Comparison of ENCODE assay signal across 17 cellular contexts in the genomic region with DNA sequence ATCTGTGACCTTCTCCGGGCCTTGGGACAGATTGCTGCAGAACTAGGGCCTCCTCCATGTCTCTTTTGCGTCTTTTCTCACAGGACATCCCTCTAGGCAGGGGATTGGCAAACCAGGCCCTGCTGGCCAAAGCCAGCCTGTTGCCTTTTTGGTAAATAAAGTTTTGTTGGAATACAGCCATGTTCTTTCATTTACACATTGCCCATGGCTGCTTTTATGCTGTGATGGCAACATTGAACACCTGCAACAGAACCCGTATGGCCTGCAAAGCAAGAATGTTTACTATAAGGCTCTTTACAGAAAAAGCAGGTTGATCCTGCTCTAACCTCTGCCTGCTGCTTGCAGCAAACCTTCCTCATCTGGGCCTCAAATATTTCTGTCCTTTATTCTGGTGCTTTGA. TPM values are rescaled to one million over a fixed set of nuclear protein-coding genes. Genes with fewer than 3 reads are reported as not detected.
"Had no signal": no experiment of that assay in that cellular context is flagged by ENCODE, and none has a peak within 500 bp of the region (broad histone marks: within the 10 kb centered on the region; RNA-seq: fewer than 3 reads in every experiment).

No MANE protein-coding gene starts in this region.

- H3K27ac Mint-ChIP-seq: activated CD8-positive, alpha-beta T cell treated with anti-CD3 and anti-CD28 coated beads for 36 hours; T-helper 17 cell; WTC11 had no signal

- ATAC-seq: activated CD8-positive, alpha-beta T cell treated with anti-CD3 and anti-CD28 coated beads for 36 hours; activated T-cell treated with anti-CD3 and anti-CD28 coated beads, Interleukin-2, amount 50 U/mL, for 4 hours; lower lobe of right lung; T-helper 17 cell; WTC11 had no signal

- DNase-seq: activated CD4-positive, alpha-beta T cell treated with anti-CD3 and anti-CD28 coated beads for 4 hours; activated CD8-positive, alpha-beta T cell treated with anti-CD3 and anti-CD28 coated beads for 36 hours; activated effector memory CD4-positive, alpha-beta T cell treated with Interleukin-2 at 50 U/mL for 16 hours; activated naive CD4-positive, alpha-beta T cell treated with anti-CD3 and anti-CD28 coated beads, Interleukin-2, amount 50 U/mL, for 16 hours; activated T-cell treated with anti-CD3 and anti-CD28 coated beads, Interleukin-2, amount 50 U/mL, for 4 hours; adrenal gland; esophagus squamous epithelium; glutamatergic neuron; hypothalamus; lower lobe of right lung; stimulated activated CD4-positive, alpha-beta T cell treated with anti-CD3 and anti-CD28 coated beads, Interleukin-1b, Interleukin-23, amount 100 ng/mL, for 48 hours; T-helper 17 cell had no signal

- H3K9me3 Mint-ChIP-seq: activated CD8-positive, alpha-beta T cell treated with anti-CD3 and anti-CD28 coated beads for 36 hours; activated T-cell treated with anti-CD3 and anti-CD28 coated beads, Interleukin-2, amount 50 U/mL, for 4 hours had no signal

- H3K4me3 Mint-ChIP-seq: activated CD8-positive, alpha-beta T cell treated with anti-CD3 and anti-CD28 coated beads for 36 hours; activated T-cell treated with anti-CD3 and anti-CD28 coated beads, Interleukin-2, amount 50 U/mL, for 4 hours; T-helper 17 cell; WTC11 had no signal

- H3K36me3 Mint-ChIP-seq: WTC11 had no signal

RNA-seq across cellular contexts. Expression of a gene that starts 56.8 kb away (rescaled TPM):
- total RNA-seq: fibroblast of villous mesenchyme, myocyte, osteoblast, pulmonary artery endothelial cell had no signal
